1 cellular context compared by ENCODE assay signal in the genomic region with DNA sequence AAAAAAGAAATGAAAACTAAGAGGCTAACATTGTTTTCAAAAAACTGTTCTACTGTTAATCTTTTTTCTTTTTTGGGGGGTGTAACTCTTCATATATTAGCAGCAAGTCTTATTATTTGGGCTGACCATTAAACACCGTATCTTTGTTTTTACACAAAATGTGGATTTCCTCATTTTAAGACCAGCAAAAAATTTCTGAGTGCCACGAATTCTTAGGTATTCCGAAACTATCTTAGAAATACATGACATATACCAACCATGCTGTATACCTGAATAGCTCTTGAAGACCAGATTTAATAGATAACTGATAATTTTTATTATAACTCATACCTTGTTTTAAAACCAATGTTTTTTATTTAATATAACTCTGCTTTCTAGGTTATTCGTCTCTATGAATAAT.
TF ChIP-seq lines count a peak whose summit lies in the region.

No MANE protein-coding gene starts in this region.

TF ChIP-seq in GM23338, 12 proteins besides CTCF, POLR2A, EP300 and RAD21 (continued from another document):
- TF ChIP-seq, protein P1, sequence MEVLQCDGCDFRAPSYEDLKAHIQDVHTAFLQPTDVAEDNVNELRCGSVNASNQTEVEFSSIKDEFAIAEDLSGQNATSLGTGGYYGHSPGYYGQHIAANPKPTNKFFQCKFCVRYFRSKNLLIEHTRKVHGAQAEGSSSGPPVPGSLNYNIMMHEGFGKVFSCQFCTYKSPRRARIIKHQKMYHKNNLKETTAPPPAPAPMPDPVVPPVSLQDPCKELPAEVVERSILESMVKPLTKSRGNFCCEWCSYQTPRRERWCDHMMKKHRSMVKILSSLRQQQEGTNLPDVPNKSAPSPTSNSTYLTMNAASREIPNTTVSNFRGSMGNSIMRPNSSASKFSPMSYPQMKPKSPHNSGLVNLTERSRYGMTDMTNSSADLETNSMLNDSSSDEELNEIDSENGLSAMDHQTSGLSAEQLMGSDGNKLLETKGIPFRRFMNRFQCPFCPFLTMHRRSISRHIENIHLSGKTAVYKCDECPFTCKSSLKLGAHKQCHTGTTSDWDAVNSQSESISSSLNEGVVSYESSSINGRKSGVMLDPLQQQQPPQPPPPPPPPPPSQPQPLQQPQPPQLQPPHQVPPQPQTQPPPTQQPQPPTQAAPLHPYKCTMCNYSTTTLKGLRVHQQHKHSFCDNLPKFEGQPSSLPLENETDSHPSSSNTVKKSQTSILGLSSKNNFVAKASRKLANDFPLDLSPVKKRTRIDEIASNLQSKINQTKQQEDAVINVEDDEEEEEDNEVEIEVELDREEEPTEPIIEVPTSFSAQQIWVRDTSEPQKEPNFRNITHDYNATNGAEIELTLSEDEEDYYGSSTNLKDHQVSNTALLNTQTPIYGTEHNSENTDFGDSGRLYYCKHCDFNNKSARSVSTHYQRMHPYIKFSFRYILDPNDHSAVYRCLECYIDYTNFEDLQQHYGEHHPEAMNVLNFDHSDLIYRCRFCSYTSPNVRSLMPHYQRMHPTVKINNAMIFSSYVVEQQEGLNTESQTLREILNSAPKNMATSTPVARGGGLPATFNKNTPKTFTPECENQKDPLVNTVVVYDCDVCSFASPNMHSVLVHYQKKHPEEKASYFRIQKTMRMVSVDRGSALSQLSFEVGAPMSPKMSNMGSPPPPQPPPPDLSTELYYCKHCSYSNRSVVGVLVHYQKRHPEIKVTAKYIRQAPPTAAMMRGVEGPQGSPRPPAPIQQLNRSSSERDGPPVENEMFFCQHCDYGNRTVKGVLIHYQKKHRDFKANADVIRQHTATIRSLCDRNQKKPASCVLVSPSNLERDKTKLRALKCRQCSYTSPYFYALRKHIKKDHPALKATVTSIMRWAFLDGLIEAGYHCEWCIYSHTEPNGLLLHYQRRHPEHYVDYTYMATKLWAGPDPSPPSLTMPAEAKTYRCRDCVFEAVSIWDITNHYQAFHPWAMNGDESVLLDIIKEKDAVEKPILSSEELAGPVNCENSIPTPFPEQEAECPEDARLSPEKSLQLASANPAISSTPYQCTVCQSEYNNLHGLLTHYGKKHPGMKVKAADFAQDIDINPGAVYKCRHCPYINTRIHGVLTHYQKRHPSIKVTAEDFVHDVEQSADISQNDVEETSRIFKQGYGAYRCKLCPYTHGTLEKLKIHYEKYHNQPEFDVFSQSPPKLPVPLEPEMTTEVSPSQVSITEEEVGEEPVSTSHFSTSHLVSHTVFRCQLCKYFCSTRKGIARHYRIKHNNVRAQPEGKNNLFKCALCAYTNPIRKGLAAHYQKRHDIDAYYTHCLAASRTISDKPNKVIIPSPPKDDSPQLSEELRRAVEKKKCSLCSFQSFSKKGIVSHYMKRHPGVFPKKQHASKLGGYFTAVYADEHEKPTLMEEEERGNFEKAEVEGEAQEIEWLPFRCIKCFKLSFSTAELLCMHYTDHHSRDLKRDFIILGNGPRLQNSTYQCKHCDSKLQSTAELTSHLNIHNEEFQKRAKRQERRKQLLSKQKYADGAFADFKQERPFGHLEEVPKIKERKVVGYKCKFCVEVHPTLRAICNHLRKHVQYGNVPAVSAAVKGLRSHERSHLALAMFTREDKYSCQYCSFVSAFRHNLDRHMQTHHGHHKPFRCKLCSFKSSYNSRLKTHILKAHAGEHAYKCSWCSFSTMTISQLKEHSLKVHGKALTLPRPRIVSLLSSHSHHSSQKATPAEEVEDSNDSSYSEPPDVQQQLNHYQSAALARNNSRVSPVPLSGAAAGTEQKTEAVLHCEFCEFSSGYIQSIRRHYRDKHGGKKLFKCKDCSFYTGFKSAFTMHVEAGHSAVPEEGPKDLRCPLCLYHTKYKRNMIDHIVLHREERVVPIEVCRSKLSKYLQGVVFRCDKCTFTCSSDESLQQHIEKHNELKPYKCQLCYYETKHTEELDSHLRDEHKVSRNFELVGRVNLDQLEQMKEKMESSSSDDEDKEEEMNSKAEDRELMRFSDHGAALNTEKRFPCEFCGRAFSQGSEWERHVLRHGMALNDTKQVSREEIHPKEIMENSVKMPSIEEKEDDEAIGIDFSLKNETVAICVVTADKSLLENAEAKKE (CRISPR knock-in tag; IDR thresholded peaks at IDR 0.05): no peak
- TF ChIP-seq EZH2phosphoT487 (IDR thresholded peaks at IDR 0.05; ENCODE audit: unreplicated experiment) (no peak), JUNB (IDR thresholded peaks at IDR 0.05; ENCODE audit: unreplicated experiment) (no peak), ZNF331 (CRISPR knock-in tag; IDR thresholded peaks at IDR 0.05; ENCODE audit: low read depth) (no peak), ZNF114 (CRISPR knock-in tag; IDR thresholded peaks at IDR 0.05) (no peak), POLR2AphosphoS5 (IDR thresholded peaks at IDR 0.05; ENCODE audit: low read depth) (no peak), CREB1 (CRISPR knock-in tag; IDR thresholded peaks at IDR 0.05; ENCODE audit: low read depth) (no peak), STAT1 (IDR thresholded peaks at IDR 0.05; ENCODE audit: unreplicated experiment) (no peak), EZH2 (IDR thresholded peaks at IDR 0.05; ENCODE audit: low read depth, unreplicated experiment) (no peak)
- TF ChIP-seq, protein P2, sequence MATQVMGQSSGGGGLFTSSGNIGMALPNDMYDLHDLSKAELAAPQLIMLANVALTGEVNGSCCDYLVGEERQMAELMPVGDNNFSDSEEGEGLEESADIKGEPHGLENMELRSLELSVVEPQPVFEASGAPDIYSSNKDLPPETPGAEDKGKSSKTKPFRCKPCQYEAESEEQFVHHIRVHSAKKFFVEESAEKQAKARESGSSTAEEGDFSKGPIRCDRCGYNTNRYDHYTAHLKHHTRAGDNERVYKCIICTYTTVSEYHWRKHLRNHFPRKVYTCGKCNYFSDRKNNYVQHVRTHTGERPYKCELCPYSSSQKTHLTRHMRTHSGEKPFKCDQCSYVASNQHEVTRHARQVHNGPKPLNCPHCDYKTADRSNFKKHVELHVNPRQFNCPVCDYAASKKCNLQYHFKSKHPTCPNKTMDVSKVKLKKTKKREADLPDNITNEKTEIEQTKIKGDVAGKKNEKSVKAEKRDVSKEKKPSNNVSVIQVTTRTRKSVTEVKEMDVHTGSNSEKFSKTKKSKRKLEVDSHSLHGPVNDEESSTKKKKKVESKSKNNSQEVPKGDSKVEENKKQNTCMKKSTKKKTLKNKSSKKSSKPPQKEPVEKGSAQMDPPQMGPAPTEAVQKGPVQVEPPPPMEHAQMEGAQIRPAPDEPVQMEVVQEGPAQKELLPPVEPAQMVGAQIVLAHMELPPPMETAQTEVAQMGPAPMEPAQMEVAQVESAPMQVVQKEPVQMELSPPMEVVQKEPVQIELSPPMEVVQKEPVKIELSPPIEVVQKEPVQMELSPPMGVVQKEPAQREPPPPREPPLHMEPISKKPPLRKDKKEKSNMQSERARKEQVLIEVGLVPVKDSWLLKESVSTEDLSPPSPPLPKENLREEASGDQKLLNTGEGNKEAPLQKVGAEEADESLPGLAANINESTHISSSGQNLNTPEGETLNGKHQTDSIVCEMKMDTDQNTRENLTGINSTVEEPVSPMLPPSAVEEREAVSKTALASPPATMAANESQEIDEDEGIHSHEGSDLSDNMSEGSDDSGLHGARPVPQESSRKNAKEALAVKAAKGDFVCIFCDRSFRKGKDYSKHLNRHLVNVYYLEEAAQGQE (IDR thresholded peaks at IDR 0.05; ENCODE audit: unreplicated experiment): no peak
